ENCODE assay signal across 12 cellular contexts in genomic region chr20:24648481-24648880, GRCh38.
DNase-seq lines count a peak whose midpoint lies in the region; ATAC-seq and TF ChIP-seq lines count a peak whose summit lies in the region.
"Had no signal": no experiment of that assay in that cellular context is flagged by ENCODE, and none has a peak within 500 bp of the region (broad histone marks: within the 10 kb centered on the region; RNA-seq: fewer than 3 reads in every experiment).

No MANE protein-coding gene starts in this region.

- H3K9me3 Mint-ChIP-seq in H9 (no peaks in the 10 kb centered on the region; a peak in 1 of 5 replicates), nephron progenitor cell (peaks cover 10% of the 10 kb centered on the region)
- H3K9me3 Mint-ChIP-seq: activated CD4-positive, alpha-beta memory T cell treated with anti-CD3 and anti-CD28 coated beads for 36 hours; activated T-helper 17 cell treated with anti-CD3 and anti-CD28 coated beads, Interleukin-2, amount 50 U/mL, for 72 hours had no signal

- peaks cover 24 to 87% (median 76%) of the 10 kb centered on the region in 10 experiments for H3K4me1 ChIP-seq in BLaER1 treated with 17β-estradiol and CSF1 and Interleukin-3, amounts not matched to agents 10 nM and 100 nM
- no peaks in the 10 kb centered on the region for H3K4me1 ChIP-seq in H9 (ENCODE audit: insufficient read depth, low read length)

- peaks cover 0 to 9% (median 0%) of the 10 kb centered on the region in 11 experiments; a peak in 4 of 22 replicates for H3K9me3 ChIP-seq in BLaER1 treated with 17β-estradiol and CSF1 and Interleukin-3, amounts not matched to agents 10 nM and 100 nM (replicated peaks in 1 of 11)
- H3K9me3 ChIP-seq in H9 (ENCODE audit: control insufficient read depth, low read depth, low read length), result no peaks in the 10 kb centered on the region

- no peak overlapping the region for H2AFZ ChIP-seq in H9 (ENCODE audit: low read length)

- WGBS in H9 (ENCODE audit: extremely low coverage, insufficient read length, low lambda C conversion rate), result no CpG with 5 or more reads among the region's 4 CpGs

- no peak overlapping the region for H3K27ac ChIP-seq in BLaER1 treated with 17β-estradiol and CSF1 and Interleukin-3, amounts not matched to agents 10 nM and 100 nM
- no peak overlapping the region for H3K27ac ChIP-seq in H9 (ENCODE audit: insufficient read length, low read depth, low read length)

- no peak overlapping the region for H2BK12ac ChIP-seq in H9 (ENCODE audit: insufficient read length, low read depth, low read length)

- H3K4me1 Mint-ChIP-seq in H9, result no peaks in the 10 kb centered on the region
- H3K4me1 Mint-ChIP-seq in nephron progenitor cell, result peaks cover 31% of the 10 kb centered on the region
- H3K4me1 Mint-ChIP-seq: activated T-helper 17 cell treated with anti-CD3 and anti-CD28 coated beads, Interleukin-2, amount 50 U/mL, for 72 hours had no signal

- H2BK20ac ChIP-seq in H9 (ENCODE audit: low read depth, low read length, poor library complexity, severe bottlenecking), result no peak overlapping the region

- H3K79me1 ChIP-seq in H9 (ENCODE audit: insufficient read depth, low read depth, low read length, poor library complexity, severe bottlenecking), result no peaks in the 10 kb centered on the region

- H3K14ac ChIP-seq in H9 (ENCODE audit: insufficient read depth, low read length), result no peak overlapping the region

- H3K4me2 ChIP-seq in BLaER1 treated with 17β-estradiol and CSF1 and Interleukin-3, amounts not matched to agents 10 nM and 100 nM, result peak overlapping the region in 9 of 11 experiments; percentile 18 to 83 (median 71); a peak in 17 of 22 replicates
- no peak overlapping the region for H3K4me2 ChIP-seq in H9 (ENCODE audit: insufficient read depth, insufficient read length, low read length)

- H3K56ac ChIP-seq in H9 (ENCODE audit: insufficient read length, low read depth, low read length), result no peak overlapping the region

- H2BK15ac ChIP-seq in H9 (ENCODE audit: low read depth, low read length), result no peak overlapping the region

- H2BK5ac ChIP-seq in H9 (ENCODE audit: insufficient read length, low read length), result no peak overlapping the region

- H3K4ac ChIP-seq in H9 (ENCODE audit: low read depth, low read length), result no peak overlapping the region

- no peaks in the 10 kb centered on the region for H3K79me2 ChIP-seq in H9 (ENCODE audit: insufficient read depth, low read length)

- H3K23me2 ChIP-seq in H9 (ENCODE audit: insufficient read length, low read depth, low read length, poor library complexity, severe bottlenecking), result no peaks in the 10 kb centered on the region

- H3K4me3 ChIP-seq in BLaER1 treated with 17β-estradiol and CSF1 and Interleukin-3, amounts not matched to agents 10 nM and 100 nM, result no peak overlapping the region

- peak; percentile 6 for ATAC-seq in GM21381 (IDR thresholded peaks at IDR 0.05; ENCODE audit: unreplicated experiment)
- ATAC-seq in GM21360 (IDR thresholded peaks at IDR 0.05; ENCODE audit: unreplicated experiment), result no peak
- ATAC-seq: activated T-helper 17 cell treated with anti-CD3 and anti-CD28 coated beads, Interleukin-2, amount 50 U/mL, for 72 hours had no signal

- no peaks in the 10 kb centered on the region for H3K36me3 ChIP-seq in BLaER1 treated with 17β-estradiol and CSF1 and Interleukin-3, amounts not matched to agents 10 nM and 100 nM

- H3K27me3 ChIP-seq in BLaER1 treated with 17β-estradiol and CSF1 and Interleukin-3, amounts not matched to agents 10 nM and 100 nM, result no peaks in the 10 kb centered on the region
- no peaks in the 10 kb centered on the region for H3K27me3 ChIP-seq in H9 (ENCODE audit: insufficient read depth, low read length)

- H3K18ac ChIP-seq in H9 (ENCODE audit: insufficient read length, low read depth, low read length), result no peak overlapping the region

- H2AK5ac ChIP-seq in H9 (ENCODE audit: insufficient read length, low read length), result no peak overlapping the region

- no peak overlapping the region for H4K5ac ChIP-seq in H9 (ENCODE audit: insufficient read length, low read depth, low read length)

- H3K27ac Mint-ChIP-seq in H9 (no peak overlapping the region), nephron progenitor cell (no peak overlapping the region)
- H3K27ac Mint-ChIP-seq: activated CD4-positive, alpha-beta memory T cell treated with anti-CD3 and anti-CD28 coated beads for 36 hours; activated T-helper 17 cell treated with anti-CD3 and anti-CD28 coated beads, Interleukin-2, amount 50 U/mL, for 72 hours had no signal

- no peak overlapping the region for H2BK120ac ChIP-seq in H9 (ENCODE audit: low read depth, low read length, poor library complexity, severe bottlenecking)

- no peak overlapping the region for H3K23ac ChIP-seq in H9 (ENCODE audit: insufficient read length, low read depth, low read length)

- DNase-seq in NCI-H446 treated with DMSO at 0.1 percent for 48 hours (lab: John Stamatoyannopoulos, UW) (peak; percentile 73), glomerular visceral epithelial cell (ENCODE audit: extremely low spot score) (peak; percentile 14), H9 (no peak), nephron progenitor cell (no peak), NCI-H774 (lab: John Stamatoyannopoulos, UW) (no peak)
- DNase-seq: activated CD4-positive, alpha-beta memory T cell treated with anti-CD3 and anti-CD28 coated beads for 36 hours; NCI-H1048; RPMI8226 had no signal

- H3K4me3 Mint-ChIP-seq in H9 (no peak overlapping the region), nephron progenitor cell (no peak overlapping the region)
- H3K4me3 Mint-ChIP-seq: activated CD4-positive, alpha-beta memory T cell treated with anti-CD3 and anti-CD28 coated beads for 36 hours; activated T-helper 17 cell treated with anti-CD3 and anti-CD28 coated beads, Interleukin-2, amount 50 U/mL, for 72 hours had no signal

- no peak for TF ChIP-seq CTCF in H9 (conservative IDR thresholded peaks at IDR 0.05)
- TF ChIP-seq CTCF in nephron progenitor cell (IDR thresholded peaks at IDR 0.05), result no peak

- no peaks in the 10 kb centered on the region for H3K27me3 Mint-ChIP-seq in H9 (ENCODE audit: low read depth)
- peaks cover 4% of the 10 kb centered on the region for H3K27me3 Mint-ChIP-seq in nephron progenitor cell (ENCODE audit: low read depth, poor library complexity)

- no peaks in the 10 kb centered on the region for H4K20me1 ChIP-seq in BLaER1 treated with 17β-estradiol and CSF1 and Interleukin-3, amounts not matched to agents 10 nM and 100 nM
- H4K20me1 ChIP-seq in H9 (ENCODE audit: control insufficient read depth, insufficient read depth, insufficient read length), result no peaks in the 10 kb centered on the region

- H4K91ac ChIP-seq in H9 (ENCODE audit: insufficient read length, low read depth, low read length), result no peak overlapping the region

- H3K9ac ChIP-seq in BLaER1 treated with 17β-estradiol and CSF1 and Interleukin-3, amounts not matched to agents 10 nM and 100 nM, result no peak overlapping the region
- H3K9ac ChIP-seq in H9 (ENCODE audit: extremely low read depth, insufficient read length, low read length), result no peak overlapping the region

- H4K8ac ChIP-seq in H9 (replicated peaks; ENCODE audit: insufficient read length, low read depth, low read length), result no peak overlapping the region

- H3K36me3 Mint-ChIP-seq in H9 (ENCODE audit: insufficient read depth in 1 of 3, low read depth in 3 of 3), result no peaks in the 10 kb centered on the region; a peak in 1 of 7 replicates
- no peaks in the 10 kb centered on the region for H3K36me3 Mint-ChIP-seq in nephron progenitor cell (ENCODE audit: low read depth)
- H3K36me3 Mint-ChIP-seq: activated CD4-positive, alpha-beta memory T cell treated with anti-CD3 and anti-CD28 coated beads for 36 hours had no signal

- H3T11ph ChIP-seq in H9 (ENCODE audit: low read length), result no peak overlapping the region

Comparison
In these comparisons a context has a peak if more than half of its experiments do, and no peak if none do; other contexts are left out.
1. DNase-seq: peak in NCI-H446 treated with DMSO at 0.1 percent for 48 hours (single experiment) and glomerular visceral epithelial cell (single experiment); none in H9 (single experiment), nephron progenitor cell (single experiment) and NCI-H774 (single experiment).